ENCODE assay signal across 1 cellular context in genomic region chr11:66694732-66695207, GRCh38.
TF ChIP-seq lines count a peak whose summit lies in the region.

No MANE protein-coding gene starts in this region.

TF ChIP-seq in K562, 482 proteins besides CTCF, POLR2A, EP300 and RAD21 (continued from another document and continues in another):
- TF ChIP-seq, protein P1, sequence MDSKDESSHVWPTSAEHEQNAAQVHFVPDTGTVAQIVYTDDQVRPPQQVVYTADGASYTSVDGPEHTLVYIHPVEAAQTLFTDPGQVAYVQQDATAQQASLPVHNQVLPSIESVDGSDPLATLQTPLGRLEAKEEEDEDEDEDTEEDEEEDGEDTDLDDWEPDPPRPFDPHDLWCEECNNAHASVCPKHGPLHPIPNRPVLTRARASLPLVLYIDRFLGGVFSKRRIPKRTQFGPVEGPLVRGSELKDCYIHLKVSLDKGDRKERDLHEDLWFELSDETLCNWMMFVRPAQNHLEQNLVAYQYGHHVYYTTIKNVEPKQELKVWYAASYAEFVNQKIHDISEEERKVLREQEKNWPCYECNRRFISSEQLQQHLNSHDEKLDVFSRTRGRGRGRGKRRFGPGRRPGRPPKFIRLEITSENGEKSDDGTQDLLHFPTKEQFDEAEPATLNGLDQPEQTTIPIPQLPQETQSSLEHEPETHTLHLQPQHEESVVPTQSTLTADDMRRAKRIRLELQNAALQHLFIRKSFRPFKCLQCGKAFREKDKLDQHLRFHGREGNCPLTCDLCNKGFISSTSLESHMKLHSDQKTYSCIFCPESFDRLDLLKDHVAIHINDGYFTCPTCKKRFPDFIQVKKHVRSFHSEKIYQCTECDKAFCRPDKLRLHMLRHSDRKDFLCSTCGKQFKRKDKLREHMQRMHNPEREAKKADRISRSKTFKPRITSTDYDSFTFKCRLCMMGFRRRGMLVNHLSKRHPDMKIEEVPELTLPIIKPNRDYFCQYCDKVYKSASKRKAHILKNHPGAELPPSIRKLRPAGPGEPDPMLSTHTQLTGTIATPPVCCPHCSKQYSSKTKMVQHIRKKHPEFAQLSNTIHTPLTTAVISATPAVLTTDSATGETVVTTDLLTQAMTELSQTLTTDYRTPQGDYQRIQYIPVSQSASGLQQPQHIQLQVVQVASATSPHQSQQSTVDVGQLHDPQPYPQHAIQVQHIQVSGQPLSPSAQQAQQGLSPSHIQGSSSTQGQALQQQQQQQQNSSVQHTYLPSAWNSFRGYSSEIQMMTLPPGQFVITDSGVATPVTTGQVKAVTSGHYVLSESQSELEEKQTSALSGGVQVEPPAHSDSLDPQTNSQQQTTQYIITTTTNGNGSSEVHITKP (IDR thresholded peaks at IDR 0.05; ENCODE audit: partially characterized antibody), result peak; percentile 47
- TF ChIP-seq ESRRA (IDR thresholded peaks at IDR 0.05; ENCODE audit: borderline replicate concordance, low read depth) (peak; percentile 76), TCF3 (CRISPR knock-in tag; IDR thresholded peaks at IDR 0.05) (peak; percentile 43; the same call in 1 of the 2 replicates), ZNF830 (CRISPR knock-in tag; IDR thresholded peaks at IDR 0.05) (no peak), NFYB (IDR thresholded peaks at IDR 0.05; ENCODE audit: extremely low read depth, insufficient read length) (no peak), PHTF2 (CRISPR knock-in tag; IDR thresholded peaks at IDR 0.05) (no peak), MCM2 (IDR thresholded peaks at IDR 0.05; ENCODE audit: low read depth) (no peak), POU5F1 (IDR thresholded peaks at IDR 0.05; ENCODE audit: borderline replicate concordance, low read depth, low read length, partially characterized antibody) (peak; percentile 21), TFAP4 (CRISPR knock-in tag; IDR thresholded peaks at IDR 0.05; ENCODE audit: borderline replicate concordance) (peak; percentile 75), TARDBP (IDR thresholded peaks at IDR 0.05) (peak; percentile 77; the same call in 1 of the 2 replicates), ZBTB12 (CRISPR knock-in tag; IDR thresholded peaks at IDR 0.05) (no peak), CTBP1 (IDR thresholded peaks at IDR 0.05; ENCODE audit: borderline replicate concordance) (peak; percentile 92), FOXA3 (CRISPR knock-in tag; conservative IDR thresholded peaks at IDR 0.05 in 1 of 2, IDR thresholded peaks at IDR 0.05 in 1 of 2) (no peak), XRCC5 (IDR thresholded peaks at IDR 0.05; ENCODE audit: low read depth, low read length) (peak; percentile 97), E2F3 (CRISPR knock-in tag; IDR thresholded peaks at IDR 0.05) (no peak), TFAM (CRISPR knock-in tag; conservative IDR thresholded peaks at IDR 0.05) (no peak), YY1 (IDR thresholded peaks at IDR 0.05; ENCODE audit: borderline replicate concordance in 1 of 3, control insufficient read depth in 1 of 3, extremely low read depth in 1 of 3, insufficient read depth in 3 of 3, insufficient read length in 1 of 3, insufficient replicate concordance in 2 of 3, low read depth in 1 of 3, low read length in 2 of 3) (peak in 1 of 3 experiments; percentile 47), MEF2D (tag; conservative IDR thresholded peaks at IDR 0.05; ENCODE audit: low read depth) (no peak), CCNT2 (IDR thresholded peaks at IDR 0.05; ENCODE audit: borderline replicate concordance, extremely low read depth, insufficient read length, low read depth, low read length) (no peak), KLF1 (tag; IDR thresholded peaks at IDR 0.05) (no peak), FOXP1 (CRISPR knock-in tag; IDR thresholded peaks at IDR 0.05) (no peak), NFIX (CRISPR knock-in tag; IDR thresholded peaks at IDR 0.05; ENCODE audit: low read depth) (no peak), TCF7L2 (IDR thresholded peaks at IDR 0.05; ENCODE audit: low read depth, low read length) (peak; percentile 38; the same call in 1 of the 2 replicates), ZNF311 (CRISPR knock-in tag; IDR thresholded peaks at IDR 0.05) (no peak), ZNF76 (CRISPR knock-in tag; IDR thresholded peaks at IDR 0.05; ENCODE audit: borderline replicate concordance) (no peak), ZNF551 (CRISPR knock-in tag; IDR thresholded peaks at IDR 0.05) (no peak), SAFB2 (IDR thresholded peaks at IDR 0.05; ENCODE audit: borderline replicate concordance, low read depth, low read length, severe bottlenecking) (no peak), TAF9B (IDR thresholded peaks at IDR 0.05; ENCODE audit: partially characterized antibody) (no peak), ATF7 (IDR thresholded peaks at IDR 0.05) (peak; percentile 64; the same call in 1 of the 2 replicates), ARNT (IDR thresholded peaks at IDR 0.05) (peak in 1 of 2 experiments; percentile 71; a peak in 2 of 4 replicates), E2F8 (IDR thresholded peaks at IDR 0.05; ENCODE audit: low read depth, partially characterized antibody) (peak; percentile 68), HNRNPLL (IDR thresholded peaks at IDR 0.05; ENCODE audit: low read depth, low read length, poor library complexity, severe bottlenecking) (peak; percentile 75), ZNF316 (IDR thresholded peaks at IDR 0.05) (no peak)
- TF ChIP-seq, protein P2, sequence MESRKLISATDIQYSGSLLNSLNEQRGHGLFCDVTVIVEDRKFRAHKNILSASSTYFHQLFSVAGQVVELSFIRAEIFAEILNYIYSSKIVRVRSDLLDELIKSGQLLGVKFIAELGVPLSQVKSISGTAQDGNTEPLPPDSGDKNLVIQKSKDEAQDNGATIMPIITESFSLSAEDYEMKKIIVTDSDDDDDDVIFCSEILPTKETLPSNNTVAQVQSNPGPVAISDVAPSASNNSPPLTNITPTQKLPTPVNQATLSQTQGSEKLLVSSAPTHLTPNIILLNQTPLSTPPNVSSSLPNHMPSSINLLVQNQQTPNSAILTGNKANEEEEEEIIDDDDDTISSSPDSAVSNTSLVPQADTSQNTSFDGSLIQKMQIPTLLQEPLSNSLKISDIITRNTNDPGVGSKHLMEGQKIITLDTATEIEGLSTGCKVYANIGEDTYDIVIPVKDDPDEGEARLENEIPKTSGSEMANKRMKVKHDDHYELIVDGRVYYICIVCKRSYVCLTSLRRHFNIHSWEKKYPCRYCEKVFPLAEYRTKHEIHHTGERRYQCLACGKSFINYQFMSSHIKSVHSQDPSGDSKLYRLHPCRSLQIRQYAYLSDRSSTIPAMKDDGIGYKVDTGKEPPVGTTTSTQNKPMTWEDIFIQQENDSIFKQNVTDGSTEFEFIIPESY (CRISPR knock-in tag; IDR thresholded peaks at IDR 0.05), result peak; percentile 80; the same call in 1 of the 2 replicates
- TF ChIP-seq, protein P3, sequence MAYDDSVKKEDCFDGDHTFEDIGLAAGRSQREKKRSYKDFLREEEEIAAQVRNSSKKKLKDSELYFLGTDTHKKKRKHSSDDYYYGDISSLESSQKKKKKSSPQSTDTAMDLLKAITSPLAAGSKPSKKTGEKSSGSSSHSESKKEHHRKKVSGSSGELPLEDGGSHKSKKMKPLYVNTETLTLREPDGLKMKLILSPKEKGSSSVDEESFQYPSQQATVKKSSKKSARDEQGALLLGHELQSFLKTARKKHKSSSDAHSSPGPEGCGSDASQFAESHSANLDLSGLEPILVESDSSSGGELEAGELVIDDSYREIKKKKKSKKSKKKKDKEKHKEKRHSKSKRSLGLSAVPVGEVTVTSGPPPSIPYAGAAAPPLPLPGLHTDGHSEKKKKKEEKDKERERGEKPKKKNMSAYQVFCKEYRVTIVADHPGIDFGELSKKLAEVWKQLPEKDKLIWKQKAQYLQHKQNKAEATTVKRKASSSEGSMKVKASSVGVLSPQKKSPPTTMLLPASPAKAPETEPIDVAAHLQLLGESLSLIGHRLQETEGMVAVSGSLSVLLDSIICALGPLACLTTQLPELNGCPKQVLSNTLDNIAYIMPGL (CRISPR knock-in tag; IDR thresholded peaks at IDR 0.05), result no peak
- TF ChIP-seq, protein P4, sequence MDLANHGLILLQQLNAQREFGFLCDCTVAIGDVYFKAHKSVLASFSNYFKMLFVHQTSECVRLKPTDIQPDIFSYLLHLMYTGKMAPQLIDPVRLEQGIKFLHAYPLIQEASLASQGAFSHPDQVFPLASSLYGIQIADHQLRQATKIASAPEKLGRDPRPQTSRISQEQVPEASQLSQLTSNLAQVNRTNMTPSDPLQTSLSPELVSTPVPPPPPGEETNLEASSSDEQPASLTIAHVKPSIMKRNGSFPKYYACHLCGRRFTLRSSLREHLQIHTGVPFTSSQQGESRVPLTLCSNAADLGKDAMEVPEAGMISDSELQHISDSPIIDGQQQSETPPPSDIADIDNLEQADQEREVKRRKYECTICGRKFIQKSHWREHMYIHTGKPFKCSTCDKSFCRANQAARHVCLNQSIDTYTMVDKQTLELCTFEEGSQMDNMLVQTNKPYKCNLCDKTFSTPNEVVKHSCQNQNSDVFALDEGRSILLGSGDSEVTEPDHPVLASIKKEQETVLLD (IDR thresholded peaks at IDR 0.05), result peak; percentile 69
- TF ChIP-seq, protein P5, sequence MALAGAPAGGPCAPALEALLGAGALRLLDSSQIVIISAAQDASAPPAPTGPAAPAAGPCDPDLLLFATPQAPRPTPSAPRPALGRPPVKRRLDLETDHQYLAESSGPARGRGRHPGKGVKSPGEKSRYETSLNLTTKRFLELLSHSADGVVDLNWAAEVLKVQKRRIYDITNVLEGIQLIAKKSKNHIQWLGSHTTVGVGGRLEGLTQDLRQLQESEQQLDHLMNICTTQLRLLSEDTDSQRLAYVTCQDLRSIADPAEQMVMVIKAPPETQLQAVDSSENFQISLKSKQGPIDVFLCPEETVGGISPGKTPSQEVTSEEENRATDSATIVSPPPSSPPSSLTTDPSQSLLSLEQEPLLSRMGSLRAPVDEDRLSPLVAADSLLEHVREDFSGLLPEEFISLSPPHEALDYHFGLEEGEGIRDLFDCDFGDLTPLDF (CRISPR knock-in tag; IDR thresholded peaks at IDR 0.05), result no peak
- TF ChIP-seq, protein P6, sequence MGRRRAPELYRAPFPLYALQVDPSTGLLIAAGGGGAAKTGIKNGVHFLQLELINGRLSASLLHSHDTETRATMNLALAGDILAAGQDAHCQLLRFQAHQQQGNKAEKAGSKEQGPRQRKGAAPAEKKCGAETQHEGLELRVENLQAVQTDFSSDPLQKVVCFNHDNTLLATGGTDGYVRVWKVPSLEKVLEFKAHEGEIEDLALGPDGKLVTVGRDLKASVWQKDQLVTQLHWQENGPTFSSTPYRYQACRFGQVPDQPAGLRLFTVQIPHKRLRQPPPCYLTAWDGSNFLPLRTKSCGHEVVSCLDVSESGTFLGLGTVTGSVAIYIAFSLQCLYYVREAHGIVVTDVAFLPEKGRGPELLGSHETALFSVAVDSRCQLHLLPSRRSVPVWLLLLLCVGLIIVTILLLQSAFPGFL (CRISPR knock-in tag; IDR thresholded peaks at IDR 0.05), result no peak
- TF ChIP-seq, protein P7, sequence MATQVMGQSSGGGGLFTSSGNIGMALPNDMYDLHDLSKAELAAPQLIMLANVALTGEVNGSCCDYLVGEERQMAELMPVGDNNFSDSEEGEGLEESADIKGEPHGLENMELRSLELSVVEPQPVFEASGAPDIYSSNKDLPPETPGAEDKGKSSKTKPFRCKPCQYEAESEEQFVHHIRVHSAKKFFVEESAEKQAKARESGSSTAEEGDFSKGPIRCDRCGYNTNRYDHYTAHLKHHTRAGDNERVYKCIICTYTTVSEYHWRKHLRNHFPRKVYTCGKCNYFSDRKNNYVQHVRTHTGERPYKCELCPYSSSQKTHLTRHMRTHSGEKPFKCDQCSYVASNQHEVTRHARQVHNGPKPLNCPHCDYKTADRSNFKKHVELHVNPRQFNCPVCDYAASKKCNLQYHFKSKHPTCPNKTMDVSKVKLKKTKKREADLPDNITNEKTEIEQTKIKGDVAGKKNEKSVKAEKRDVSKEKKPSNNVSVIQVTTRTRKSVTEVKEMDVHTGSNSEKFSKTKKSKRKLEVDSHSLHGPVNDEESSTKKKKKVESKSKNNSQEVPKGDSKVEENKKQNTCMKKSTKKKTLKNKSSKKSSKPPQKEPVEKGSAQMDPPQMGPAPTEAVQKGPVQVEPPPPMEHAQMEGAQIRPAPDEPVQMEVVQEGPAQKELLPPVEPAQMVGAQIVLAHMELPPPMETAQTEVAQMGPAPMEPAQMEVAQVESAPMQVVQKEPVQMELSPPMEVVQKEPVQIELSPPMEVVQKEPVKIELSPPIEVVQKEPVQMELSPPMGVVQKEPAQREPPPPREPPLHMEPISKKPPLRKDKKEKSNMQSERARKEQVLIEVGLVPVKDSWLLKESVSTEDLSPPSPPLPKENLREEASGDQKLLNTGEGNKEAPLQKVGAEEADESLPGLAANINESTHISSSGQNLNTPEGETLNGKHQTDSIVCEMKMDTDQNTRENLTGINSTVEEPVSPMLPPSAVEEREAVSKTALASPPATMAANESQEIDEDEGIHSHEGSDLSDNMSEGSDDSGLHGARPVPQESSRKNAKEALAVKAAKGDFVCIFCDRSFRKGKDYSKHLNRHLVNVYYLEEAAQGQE (CRISPR knock-in tag; IDR thresholded peaks at IDR 0.05; ENCODE audit: low read depth), result 0 out of 2 replicates have a peak, but pooled peaks have one; percentile 48
